1 cellular context compared by ENCODE assay signal in the genomic region with DNA sequence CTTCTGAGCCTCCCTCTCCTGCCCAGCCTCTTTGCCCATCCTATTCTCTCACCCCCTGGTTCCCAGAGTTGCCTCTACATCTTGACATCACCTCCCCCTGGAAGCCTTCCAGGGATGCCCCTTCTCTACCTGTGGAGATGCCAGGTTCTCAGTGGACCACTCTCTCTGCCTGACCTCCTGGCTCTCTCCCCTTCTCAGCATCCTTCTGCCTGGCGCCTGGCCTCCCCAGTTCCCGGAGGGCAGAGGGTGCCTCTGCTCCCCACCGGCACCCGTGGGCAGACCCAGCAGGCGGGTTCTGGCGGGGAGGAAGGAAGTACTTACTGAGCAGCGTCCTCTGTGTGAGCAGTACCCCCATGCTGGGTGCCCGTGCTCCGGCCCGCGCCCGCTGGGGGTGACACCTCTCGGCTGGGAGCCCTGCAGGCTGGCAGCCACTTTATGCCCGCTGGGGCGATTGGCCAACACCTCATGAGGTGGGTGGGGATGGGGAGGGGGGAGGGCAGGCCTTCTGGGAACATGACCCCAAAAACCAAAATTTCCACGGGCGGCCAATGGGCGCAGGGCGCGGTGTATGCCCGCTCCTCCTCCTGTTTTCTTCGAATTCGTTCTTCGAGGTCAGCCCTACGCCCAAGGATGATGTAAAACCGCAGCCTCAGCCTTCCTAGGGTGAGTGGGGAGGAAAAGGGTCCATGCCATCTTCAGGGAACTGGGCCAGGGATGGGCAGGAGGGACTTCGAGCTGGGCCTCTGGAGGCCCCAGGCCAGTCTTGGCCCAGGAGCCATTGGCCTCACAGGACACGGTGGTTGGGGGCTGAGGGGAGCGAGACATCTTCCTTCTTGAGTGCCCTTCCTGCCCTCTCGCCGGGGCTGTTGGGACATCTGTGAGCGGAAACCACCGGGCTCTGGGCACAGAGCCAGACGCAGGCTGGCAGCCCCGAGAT.
TF ChIP-seq lines count a peak whose summit lies in the region.

A gene (minus strand): TSS at position 407 of the 937 bp plus-strand sequence. CDS start 52 bp downstream, at position 355.

TF ChIP-seq in SK-N-SH, 30 proteins besides CTCF, POLR2A, EP300 and RAD21 (continued from another document):
- TF ChIP-seq, protein P1, sequence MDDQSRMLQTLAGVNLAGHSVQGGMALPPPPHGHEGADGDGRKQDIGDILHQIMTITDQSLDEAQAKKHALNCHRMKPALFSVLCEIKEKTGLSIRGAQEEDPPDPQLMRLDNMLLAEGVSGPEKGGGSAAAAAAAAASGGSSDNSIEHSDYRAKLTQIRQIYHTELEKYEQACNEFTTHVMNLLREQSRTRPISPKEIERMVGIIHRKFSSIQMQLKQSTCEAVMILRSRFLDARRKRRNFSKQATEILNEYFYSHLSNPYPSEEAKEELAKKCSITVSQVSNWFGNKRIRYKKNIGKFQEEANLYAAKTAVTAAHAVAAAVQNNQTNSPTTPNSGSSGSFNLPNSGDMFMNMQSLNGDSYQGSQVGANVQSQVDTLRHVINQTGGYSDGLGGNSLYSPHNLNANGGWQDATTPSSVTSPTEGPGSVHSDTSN (IDR thresholded peaks at IDR 0.05): no peak
- TF ChIP-seq POLR2AphosphoS5 (IDR thresholded peaks at IDR 0.05; ENCODE audit: low read depth, low read length) (no peak), MXI1 (IDR thresholded peaks at IDR 0.05; ENCODE audit: low read depth, low read length) (no peak), NFIC (IDR thresholded peaks at IDR 0.05; ENCODE audit: borderline replicate concordance) (no peak), JUND (IDR thresholded peaks at IDR 0.05) (no peak), TEAD4 (IDR thresholded peaks at IDR 0.05; ENCODE audit: borderline replicate concordance, insufficient read depth) (no peak), SIN3A (IDR thresholded peaks at IDR 0.05; ENCODE audit: borderline replicate concordance, low read depth, low read length) (no peak), ELF1 (IDR thresholded peaks at IDR 0.05) (no peak), CHD2 (IDR thresholded peaks at IDR 0.05; ENCODE audit: low read length, partially characterized antibody) (no peak), TCF12 (IDR thresholded peaks at IDR 0.05) (no peak), EZH2phosphoT487 (IDR thresholded peaks at IDR 0.05; ENCODE audit: borderline replicate concordance, low read depth) (no peak), GABPA (IDR thresholded peaks at IDR 0.05; ENCODE audit: low read depth) (no peak), YY1 (IDR thresholded peaks at IDR 0.05; ENCODE audit: low read depth) (no peak)
- TF ChIP-seq, protein P2, sequence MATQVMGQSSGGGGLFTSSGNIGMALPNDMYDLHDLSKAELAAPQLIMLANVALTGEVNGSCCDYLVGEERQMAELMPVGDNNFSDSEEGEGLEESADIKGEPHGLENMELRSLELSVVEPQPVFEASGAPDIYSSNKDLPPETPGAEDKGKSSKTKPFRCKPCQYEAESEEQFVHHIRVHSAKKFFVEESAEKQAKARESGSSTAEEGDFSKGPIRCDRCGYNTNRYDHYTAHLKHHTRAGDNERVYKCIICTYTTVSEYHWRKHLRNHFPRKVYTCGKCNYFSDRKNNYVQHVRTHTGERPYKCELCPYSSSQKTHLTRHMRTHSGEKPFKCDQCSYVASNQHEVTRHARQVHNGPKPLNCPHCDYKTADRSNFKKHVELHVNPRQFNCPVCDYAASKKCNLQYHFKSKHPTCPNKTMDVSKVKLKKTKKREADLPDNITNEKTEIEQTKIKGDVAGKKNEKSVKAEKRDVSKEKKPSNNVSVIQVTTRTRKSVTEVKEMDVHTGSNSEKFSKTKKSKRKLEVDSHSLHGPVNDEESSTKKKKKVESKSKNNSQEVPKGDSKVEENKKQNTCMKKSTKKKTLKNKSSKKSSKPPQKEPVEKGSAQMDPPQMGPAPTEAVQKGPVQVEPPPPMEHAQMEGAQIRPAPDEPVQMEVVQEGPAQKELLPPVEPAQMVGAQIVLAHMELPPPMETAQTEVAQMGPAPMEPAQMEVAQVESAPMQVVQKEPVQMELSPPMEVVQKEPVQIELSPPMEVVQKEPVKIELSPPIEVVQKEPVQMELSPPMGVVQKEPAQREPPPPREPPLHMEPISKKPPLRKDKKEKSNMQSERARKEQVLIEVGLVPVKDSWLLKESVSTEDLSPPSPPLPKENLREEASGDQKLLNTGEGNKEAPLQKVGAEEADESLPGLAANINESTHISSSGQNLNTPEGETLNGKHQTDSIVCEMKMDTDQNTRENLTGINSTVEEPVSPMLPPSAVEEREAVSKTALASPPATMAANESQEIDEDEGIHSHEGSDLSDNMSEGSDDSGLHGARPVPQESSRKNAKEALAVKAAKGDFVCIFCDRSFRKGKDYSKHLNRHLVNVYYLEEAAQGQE (IDR thresholded peaks at IDR 0.05; ENCODE audit: low read depth, low read length): no peak
